Comparison of ENCODE assay signal across 10 cellular contexts in the genomic region with DNA sequence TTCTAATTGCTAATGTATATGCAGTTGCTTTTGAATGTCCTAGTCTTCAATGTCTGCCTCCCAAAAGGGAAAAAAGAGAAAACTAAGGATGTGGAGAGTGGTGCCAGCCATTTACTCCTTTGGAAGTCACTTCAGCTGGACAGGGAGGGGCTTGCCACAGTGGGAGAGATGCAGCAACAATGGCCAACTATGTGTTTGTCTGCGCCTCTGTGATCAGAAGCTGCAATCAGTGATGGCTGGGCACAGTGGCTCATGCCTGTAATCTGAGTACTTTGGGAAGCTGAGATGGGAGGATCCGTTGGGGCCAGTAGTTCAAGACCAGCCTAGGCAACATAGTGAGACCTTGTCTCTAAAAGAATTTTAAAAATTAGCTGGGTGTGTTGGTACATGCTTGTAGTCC. TPM values are rescaled to one million over a fixed set of nuclear protein-coding genes. Genes with fewer than 3 reads are reported as not detected.
"Had no signal": no experiment of that assay in that cellular context is flagged by ENCODE, and none has a peak within 500 bp of the region (broad histone marks: within the 10 kb centered on the region; RNA-seq: fewer than 3 reads in every experiment).

No MANE protein-coding gene starts in this region.

- H2AFZ ChIP-seq: GM23248 had no signal

- H3K4me1 ChIP-seq: HAP-1 had no signal

- H3K4me3 ChIP-seq: GM23248, HAP-1 had no signal

- H3K9me3 ChIP-seq: HAP-1 had no signal

- ATAC-seq: HCT116, HepG2 had no signal

- H3K9me3 Mint-ChIP-seq: HFFc6 had no signal

- H3K4me3 Mint-ChIP-seq: HFFc6 had no signal

- H3K27ac Mint-ChIP-seq: HFFc6, IgD-negative memory B cell had no signal

- H3K9ac ChIP-seq: GM23248 had no signal

- H3K27ac ChIP-seq: GM23248, HL-60 had no signal

- DNase-seq: GM23248, H7, HFFc6 had no signal

- FAIRE-seq: HepG2 had no signal

- H3K36me3 Mint-ChIP-seq: IgD-negative memory B cell had no signal

- H3K4me1 Mint-ChIP-seq: IgD-negative memory B cell had no signal

- H3K36me3 ChIP-seq: HAP-1 had no signal

RNA-seq across cellular contexts. Expression of gene CLRN1, which starts 16.7 kb away (rescaled TPM):
- total RNA-seq: GM23248, H4, HepG2, HFFc6, HT1080 had no signal
- polyA plus RNA-seq: GM23248, HepG2, IgD-negative memory B cell had no signal
